ENCODE assay signal across 2 cellular contexts in genomic region chr3:156351783-156352182, GRCh38.
TF ChIP-seq lines count a peak whose summit lies in the region.

No MANE protein-coding gene starts in this region.

TF ChIP-seq in GM12878, 131 proteins besides CTCF, POLR2A, EP300 and RAD21 (continued from another document):
- TF ChIP-seq USF1 (IDR thresholded peaks at IDR 0.05; ENCODE audit: borderline replicate concordance, extremely low read length, insufficient read depth, low read depth, low read length), result no peak
- no peak for TF ChIP-seq SKIL (IDR thresholded peaks at IDR 0.05; ENCODE audit: low read depth, poor library complexity, severe bottlenecking)
- no peak for TF ChIP-seq MEF2B (IDR thresholded peaks at IDR 0.05; ENCODE audit: partially characterized antibody, poor library complexity, severe bottlenecking)
- TF ChIP-seq NRF1 (conservative IDR thresholded peaks at IDR 0.05; ENCODE audit: low read depth, low read length), result no peak
- TF ChIP-seq E2F8 (IDR thresholded peaks at IDR 0.05; ENCODE audit: low read depth, partially characterized antibody), result no peak
- TF ChIP-seq PML (IDR thresholded peaks at IDR 0.05; ENCODE audit: low read length), result no peak
- TF ChIP-seq NFYA (IDR thresholded peaks at IDR 0.05; ENCODE audit: borderline replicate concordance, low read depth, low read length), result no peak
- TF ChIP-seq POLR2AphosphoS2 (IDR thresholded peaks at IDR 0.05; ENCODE audit: low read depth, low read length), result no peak
- TF ChIP-seq SREBF1 (IDR thresholded peaks at IDR 0.05; ENCODE audit: low read length), result no peak
- no peak for TF ChIP-seq CEBPB (IDR thresholded peaks at IDR 0.05; ENCODE audit: borderline replicate concordance in 1 of 2, low read depth in 2 of 2, low read length in 2 of 2)
- no peak for TF ChIP-seq PBX3 (IDR thresholded peaks at IDR 0.05; ENCODE audit: insufficient replicate concordance, low read depth, low read length)
- TF ChIP-seq POU2F2 (IDR thresholded peaks at IDR 0.05; ENCODE audit: borderline replicate concordance, low read depth, low read length), result no peak
- TF ChIP-seq ZNF687 (IDR thresholded peaks at IDR 0.05), result no peak
TF ChIP-seq in GM12878: peak in this region for 0.

TF ChIP-seq in SK-N-SH treated with all-trans-retinoic acid at 6 μM for 48 hours, 23 proteins besides CTCF, POLR2A, EP300 and RAD21 (continued from another document):
- no peak for TF ChIP-seq ZNF70 (CRISPR knock-in tag; IDR thresholded peaks at IDR 0.05)
